ENCODE assay signal across 8 cellular contexts in genomic region chr16:31382485-31383161, GRCh38. TPM values are rescaled to one million over a fixed set of nuclear protein-coding genes. Genes with fewer than 3 reads are reported as not detected.
A peak's percentile ranks its signal among the peaks of the same experiment; 100 is the strongest.
DNase-seq lines count a peak whose midpoint lies in the region; ATAC-seq and TF ChIP-seq lines count a peak whose summit lies in the region.

No MANE protein-coding gene starts in this region.

- peaks cover 3% of the 10 kb centered on the region for H3K27me3 Mint-ChIP-seq in activated CD8-positive, alpha-beta T cell treated with anti-CD3 and anti-CD28 coated beads for 36 hours
- H3K27me3 Mint-ChIP-seq in endothelial cell (ENCODE audit: unreplicated experiment) = peaks cover 4% of the 10 kb centered on the region
- no peaks in the 10 kb centered on the region for H3K27me3 Mint-ChIP-seq in stimulated activated memory B cell treated with anti-CD40 and anti-IgM and Interleukin-4, amounts not matched to agents 10 μg/mL and 1 μg/mL and 100 μg/mL, for 72 hours

- CTCF ChIA-PET in activated CD8-positive, alpha-beta T cell treated with anti-CD3 and anti-CD28 coated beads for 36 hours (lab: Charles Lee) = interaction anchor here (0.6 to 2.2 kb wide), 39 partner anchors 8 to 487 kb away, joined by 3 to 15 read pairs (median 4); partner anchors contain the start of genes COX6A2, PYCARD, PYDC1 and TRIM72

- DNase-seq in AG20443 (ENCODE audit: low spot score) (peak; percentile 88), NCI-H460 (ENCODE audit: extremely low read depth, low read depth) (peak; percentile 52), endothelial cell (ENCODE audit: low spot score) (peak; percentile 86), mucosa of gallbladder (ENCODE audit: low spot score) (peak; percentile 65), NCI-H128 (lab: John Stamatoyannopoulos, UW; ENCODE audit: unreplicated experiment) (no peak)
- DNase-seq in activated CD8-positive, alpha-beta T cell treated with anti-CD3 and anti-CD28 coated beads for 36 hours = peak; percentile 81

- H3K27ac Mint-ChIP-seq in activated CD8-positive, alpha-beta T cell treated with anti-CD3 and anti-CD28 coated beads for 36 hours = no peak overlapping the region
- H3K27ac Mint-ChIP-seq in endothelial cell (ENCODE audit: unreplicated experiment) = no peak overlapping the region
- no peak overlapping the region for H3K27ac Mint-ChIP-seq in stimulated activated memory B cell treated with anti-CD40 and anti-IgM and Interleukin-4, amounts not matched to agents 10 μg/mL and 1 μg/mL and 100 μg/mL, for 72 hours

- H3K4me3 Mint-ChIP-seq in activated CD8-positive, alpha-beta T cell treated with anti-CD3 and anti-CD28 coated beads for 36 hours = no peak overlapping the region
- H3K4me3 Mint-ChIP-seq in endothelial cell (ENCODE audit: unreplicated experiment) = no peak overlapping the region
- peak overlapping the region; percentile 13 for H3K4me3 Mint-ChIP-seq in stimulated activated memory B cell treated with anti-CD40 and anti-IgM and Interleukin-4, amounts not matched to agents 10 μg/mL and 1 μg/mL and 100 μg/mL, for 72 hours

- H3K36me3 Mint-ChIP-seq in activated CD8-positive, alpha-beta T cell treated with anti-CD3 and anti-CD28 coated beads for 36 hours (ENCODE audit: low read depth) = no peaks in the 10 kb centered on the region
- H3K36me3 Mint-ChIP-seq in endothelial cell (ENCODE audit: low read depth, unreplicated experiment) = no peaks in the 10 kb centered on the region
- H3K36me3 Mint-ChIP-seq in stimulated activated memory B cell treated with anti-CD40 and anti-IgM and Interleukin-4, amounts not matched to agents 10 μg/mL and 1 μg/mL and 100 μg/mL, for 72 hours = peaks cover 23% of the 10 kb centered on the region

- H3K4me1 Mint-ChIP-seq in activated CD8-positive, alpha-beta T cell treated with anti-CD3 and anti-CD28 coated beads for 36 hours (ENCODE audit: low read depth) = peaks cover 25% of the 10 kb centered on the region
- H3K4me1 Mint-ChIP-seq in endothelial cell (ENCODE audit: unreplicated experiment) = no peaks in the 10 kb centered on the region
- peaks cover 26% of the 10 kb centered on the region for H3K4me1 Mint-ChIP-seq in stimulated activated memory B cell treated with anti-CD40 and anti-IgM and Interleukin-4, amounts not matched to agents 10 μg/mL and 1 μg/mL and 100 μg/mL, for 72 hours

- no peaks in the 10 kb centered on the region for H3K9me3 Mint-ChIP-seq in activated CD8-positive, alpha-beta T cell treated with anti-CD3 and anti-CD28 coated beads for 36 hours
- H3K9me3 Mint-ChIP-seq in endothelial cell (ENCODE audit: unreplicated experiment) = no peaks in the 10 kb centered on the region
- H3K9me3 Mint-ChIP-seq in stimulated activated memory B cell treated with anti-CD40 and anti-IgM and Interleukin-4, amounts not matched to agents 10 μg/mL and 1 μg/mL and 100 μg/mL, for 72 hours = no peaks in the 10 kb centered on the region

- TF ChIP-seq CTCF in activated CD8-positive, alpha-beta T cell treated with anti-CD3 and anti-CD28 coated beads for 36 hours (IDR thresholded peaks at IDR 0.05) = peak; percentile 91
- TF ChIP-seq CTCF in endothelial cell (IDR thresholded peaks at IDR 0.05; ENCODE audit: unreplicated experiment) = peak; percentile 63

- peak; percentile 63 for ATAC-seq in GM19463 (IDR thresholded peaks at IDR 0.05; ENCODE audit: unreplicated experiment)
- ATAC-seq in activated CD8-positive, alpha-beta T cell treated with anti-CD3 and anti-CD28 coated beads for 36 hours = peak; percentile 55
- peak; percentile 72 for ATAC-seq in stimulated activated memory B cell treated with anti-CD40 and anti-IgM and Interleukin-4, amounts not matched to agents 10 μg/mL and 1 μg/mL and 100 μg/mL, for 72 hours

- intact Hi-C loops in activated CD8-positive, alpha-beta T cell treated with anti-CD3 and anti-CD28 coated beads for 36 hours (cut with micrococcal nuclease) = loop anchor here (10.0 kb wide), 2 partner anchors 62 to 118 kb away; partner anchors contain the start of gene ZNF843

- POLR2A ChIA-PET in activated CD8-positive, alpha-beta T cell treated with anti-CD3 and anti-CD28 coated beads for 36 hours (lab: Charles Lee) = interaction anchor here (0.6 to 1.1 kb wide), 5 partner anchors 60 to 248 kb away, joined by 3 to 6 read pairs (median 3); no protein-coding TSS in a partner anchor

RNA-seq across cellular contexts. Expression of gene ITGAD, which starts 10.5 kb away (rescaled TPM):
- not detected in 2 replicates for total RNA-seq in NCI-H460 (2014; rRNA removed; shearing (Covaris generic))
- not detected in 2 replicates for polyA plus RNA-seq in NCI-H460 (2014; cell fraction: nucleus; rRNA removed)
- total RNA-seq in activated CD8-positive, alpha-beta T cell treated with anti-CD3 and anti-CD28 coated beads for 36 hours = not detected
- total RNA-seq in endothelial cell (ENCODE audit: unreplicated experiment) (not detected), mucosa of gallbladder (0.09 TPM)

RNA-seq across cellular contexts. Expression of gene ITGAX, which starts 27.6 kb away (rescaled TPM):
- total RNA-seq in NCI-H460 (2014; rRNA removed; shearing (Covaris generic)) = not detected in 2 replicates
- 0.31 TPM in 1 of 2 replicates, not detected in the other for polyA plus RNA-seq in NCI-H460 (2014; cell fraction: nucleus; rRNA removed)
- 1 to 10 TPM; 4.4 to 5.4 TPM for total RNA-seq in activated CD8-positive, alpha-beta T cell treated with anti-CD3 and anti-CD28 coated beads for 36 hours
- total RNA-seq in endothelial cell (ENCODE audit: unreplicated experiment) (not detected), mucosa of gallbladder (16.1 TPM)

RNA-seq across cellular contexts. Expression of gene COX6A2, which starts 45.5 kb away (rescaled TPM):
- not detected in 2 replicates for total RNA-seq in NCI-H460 (2014; rRNA removed; shearing (Covaris generic))
- not detected in 2 replicates for polyA plus RNA-seq in NCI-H460 (2014; cell fraction: nucleus; rRNA removed)
- not detected for total RNA-seq in activated CD8-positive, alpha-beta T cell treated with anti-CD3 and anti-CD28 coated beads for 36 hours
- total RNA-seq in endothelial cell (ENCODE audit: unreplicated experiment) = not detected
- total RNA-seq in mucosa of gallbladder = 1.3 TPM

RNA-seq across cellular contexts. Expression of gene ZNF843, which starts 60.0 kb away (rescaled TPM):
- total RNA-seq in NCI-H460 (2014; rRNA removed; shearing (Covaris generic)) = 0.05 and 0.14 TPM in 2 replicates
- not detected in 2 replicates for polyA plus RNA-seq in NCI-H460 (2014; cell fraction: nucleus; rRNA removed)
- not detected for total RNA-seq in activated CD8-positive, alpha-beta T cell treated with anti-CD3 and anti-CD28 coated beads for 36 hours
- 2.5 TPM for total RNA-seq in endothelial cell (ENCODE audit: unreplicated experiment)
- 1.2 TPM for total RNA-seq in mucosa of gallbladder
